In the genomic region with DNA sequence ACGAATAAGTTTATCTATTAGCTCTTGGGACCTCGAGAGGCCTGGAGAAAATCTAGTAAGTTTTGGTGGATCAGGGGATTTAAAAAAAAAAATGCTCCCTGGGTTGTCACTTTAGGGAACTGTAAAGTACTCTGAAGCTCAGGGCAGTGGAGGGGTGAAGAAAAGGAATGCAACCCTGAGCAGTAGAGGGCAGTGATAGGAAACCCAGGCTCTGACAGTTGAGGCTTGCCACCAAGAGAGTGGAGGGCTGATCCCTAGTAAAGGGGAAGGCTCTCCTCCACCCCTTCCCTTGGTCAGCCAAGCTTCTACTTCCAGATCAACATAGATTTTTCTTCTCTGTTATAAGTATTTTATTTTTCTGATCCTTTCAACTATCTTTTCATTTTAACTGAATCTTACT, we compare ENCODE assay signal across 21 cellular contexts.
DNase-seq lines count a peak whose midpoint lies in the region; ATAC-seq and TF ChIP-seq lines count a peak whose summit lies in the region.
"Had no signal": no experiment of that assay in that cellular context is flagged by ENCODE, and none has a peak within 500 bp of the region (broad histone marks: within the 10 kb centered on the region; RNA-seq: fewer than 3 reads in every experiment).

No MANE protein-coding gene starts in this region.

- no peak overlapping the region for H3K27ac Mint-ChIP-seq in WTC11
- H3K27ac Mint-ChIP-seq: activated CD8-positive, alpha-beta T cell treated with anti-CD3 and anti-CD28 coated beads for 36 hours; activated naive CD4-positive, alpha-beta T cell treated with anti-CD3 and anti-CD28 coated beads for 36 hours; IgD-negative memory B cell; natural killer cell; stimulated activated effector memory CD8-positive, alpha-beta T cell treated with anti-CD3 and anti-CD28 coated beads, Interleukin-12 subunit alpha, Interleukin-12 subunit beta, amount 100 ng/mL, for 72 hours; T-helper 1 cell treated with Interleukin-12 subunit alpha and Interleukin-12 subunit beta and Interleukin-4 antibody, amounts not matched to agents 30 μg/mL and 1 μg/mL, for 36 hours had no signal

- no peak overlapping the region for H3K9ac ChIP-seq in OCI-LY1 (ENCODE audit: low read length)
- H3K9ac ChIP-seq: BLaER1 treated with 17β-estradiol and CSF1 and Interleukin-3, amounts not matched to agents 10 nM and 100 nM had no signal

- no peaks in the 10 kb centered on the region for H3K9me3 ChIP-seq in OCI-LY1 (ENCODE audit: low read length)
- H3K9me3 ChIP-seq in breast epithelium = no peaks in the 10 kb centered on the region
- H3K9me3 ChIP-seq: esophagus muscularis mucosa, gastroesophageal sphincter had no signal

- peaks cover 74% of the 10 kb centered on the region for H3K27me3 Mint-ChIP-seq in WTC11 (ENCODE audit: low read depth)

- no peaks in the 10 kb centered on the region for H4K20me1 ChIP-seq in OCI-LY1 (ENCODE audit: insufficient read depth, low read length)
- H4K20me1 ChIP-seq: BLaER1 treated with 17β-estradiol and CSF1 and Interleukin-3, amounts not matched to agents 10 nM and 100 nM had no signal

- no peak for TF ChIP-seq POLR2A in breast epithelium (IDR thresholded peaks at IDR 0.05)

- H2AFZ ChIP-seq in OCI-LY1 (ENCODE audit: low read length) = no peak overlapping the region

- no peaks in the 10 kb centered on the region for H3F3A ChIP-seq in OCI-LY1 (ENCODE audit: insufficient read depth, low read length)

- no peaks in the 10 kb centered on the region for H3K36me3 Mint-ChIP-seq in WTC11
- H3K36me3 Mint-ChIP-seq: natural killer cell; stimulated activated effector memory CD8-positive, alpha-beta T cell treated with anti-CD3 and anti-CD28 coated beads, Interleukin-12 subunit alpha, Interleukin-12 subunit beta, amount 100 ng/mL, for 72 hours had no signal

- POLR2A ChIA-PET in WTC11 (lab: Charles Lee) = no interaction called here

- H3K27me3 ChIP-seq in OCI-LY1 (ENCODE audit: insufficient read depth, low read length) (no peaks in the 10 kb centered on the region), breast epithelium (peaks cover 0 to 75% of the 10 kb centered on the region in 2 donors)

- H3K4me1 ChIP-seq in OCI-LY1 (ENCODE audit: insufficient read depth, low read length, severe bottlenecking) (no peaks in the 10 kb centered on the region), breast epithelium (no peaks in the 10 kb centered on the region)

- CTCF ChIA-PET in WTC11 (lab: Charles Lee) = interaction anchor here (0.6 to 0.9 kb wide), 2 partner anchors 11 to 108 kb away, joined by 3 read pairs; no protein-coding TSS in a partner anchor

- DNase-seq in NCI-H82 (lab: John Stamatoyannopoulos, UW) (peak; percentile 13), NCI-H82 treated with DMSO at 0.1 percent for 48 hours (lab: John Stamatoyannopoulos, UW; ENCODE audit: unreplicated experiment) (no peak), WTC11 (ENCODE audit: low spot score) (peak; percentile 32), retinal pigment epithelial cell (ENCODE audit: low read depth) (no peak), breast epithelium (ENCODE audit: low spot score in 2 of 2) (no peak), NCI-H1694 (lab: John Stamatoyannopoulos, UW) (no peak)
- DNase-seq: activated CD8-positive, alpha-beta T cell treated with anti-CD3 and anti-CD28 coated beads for 36 hours; activated naive CD4-positive, alpha-beta T cell treated with anti-CD3 and anti-CD28 coated beads for 36 hours; aorta; effector CD4-positive, alpha-beta T cell; natural killer cell; NCI-H2107; NCI-H510A treated with DMSO at 0.1 percent for 48 hours had no signal

- H3K4me3 ChIP-seq in OCI-LY1 (ENCODE audit: low read depth, low read length, poor library complexity, severe bottlenecking) (no peak overlapping the region), retinal pigment epithelial cell (ENCODE audit: low read length) (no peak overlapping the region), breast epithelium (no peak overlapping the region)
- H3K4me3 ChIP-seq: BLaER1 treated with 17β-estradiol and CSF1 and Interleukin-3, amounts not matched to agents 10 nM and 100 nM; esophagus muscularis mucosa; gastroesophageal sphincter had no signal

- H3K9me3 Mint-ChIP-seq in WTC11 = no peaks in the 10 kb centered on the region
- H3K9me3 Mint-ChIP-seq: activated CD8-positive, alpha-beta T cell treated with anti-CD3 and anti-CD28 coated beads for 36 hours; activated naive CD4-positive, alpha-beta T cell treated with anti-CD3 and anti-CD28 coated beads for 36 hours; natural killer cell; stimulated activated effector memory CD8-positive, alpha-beta T cell treated with anti-CD3 and anti-CD28 coated beads, Interleukin-12 subunit alpha, Interleukin-12 subunit beta, amount 100 ng/mL, for 72 hours; T-helper 1 cell treated with Interleukin-12 subunit alpha and Interleukin-12 subunit beta and Interleukin-4 antibody, amounts not matched to agents 30 μg/mL and 1 μg/mL, for 36 hours had no signal

- no peaks in the 10 kb centered on the region for H3K9me2 ChIP-seq in OCI-LY1 (ENCODE audit: low read depth, low read length)

- intact Hi-C loops in breast epithelium (cut with DNase I; ENCODE audit: low total_unique reads) = no loop called here

- no peak overlapping the region for H3K4me2 ChIP-seq in OCI-LY1 (ENCODE audit: low read length)
- H3K4me2 ChIP-seq: BLaER1 treated with 17β-estradiol and CSF1 and Interleukin-3, amounts not matched to agents 10 nM and 100 nM had no signal

- H3K36me3 ChIP-seq in OCI-LY1 (ENCODE audit: insufficient read depth, low read length) = no peaks in the 10 kb centered on the region
- no peaks in the 10 kb centered on the region for H3K36me3 ChIP-seq in breast epithelium
- H3K36me3 ChIP-seq: BLaER1 treated with 17β-estradiol and CSF1 and Interleukin-3, amounts not matched to agents 10 nM and 100 nM; esophagus muscularis mucosa; gastroesophageal sphincter had no signal

- H3K27ac ChIP-seq in OCI-LY1 (ENCODE audit: low read depth, low read length, poor library complexity, severe bottlenecking) = no peak overlapping the region
- H3K27ac ChIP-seq in breast epithelium = no peak overlapping the region
- H3K27ac ChIP-seq: BLaER1 treated with 17β-estradiol and CSF1 and Interleukin-3, amounts not matched to agents 10 nM and 100 nM; esophagus muscularis mucosa; gastroesophageal sphincter had no signal

- no peak overlapping the region for H3K4me3 Mint-ChIP-seq in WTC11
- H3K4me3 Mint-ChIP-seq: activated CD8-positive, alpha-beta T cell treated with anti-CD3 and anti-CD28 coated beads for 36 hours; activated naive CD4-positive, alpha-beta T cell treated with anti-CD3 and anti-CD28 coated beads for 36 hours; IgD-negative memory B cell; natural killer cell; stimulated activated effector memory CD8-positive, alpha-beta T cell treated with anti-CD3 and anti-CD28 coated beads, Interleukin-12 subunit alpha, Interleukin-12 subunit beta, amount 100 ng/mL, for 72 hours; T-helper 1 cell treated with Interleukin-12 subunit alpha and Interleukin-12 subunit beta and Interleukin-4 antibody, amounts not matched to agents 30 μg/mL and 1 μg/mL, for 36 hours had no signal

- no peaks in the 10 kb centered on the region for H3K79me2 ChIP-seq in OCI-LY1 (ENCODE audit: insufficient read depth, low read length)

- ATAC-seq in WTC11 (peak; percentile 89), GM18867 (IDR thresholded peaks at IDR 0.05; ENCODE audit: unreplicated experiment) (no peak)
- ATAC-seq: activated CD8-positive, alpha-beta T cell treated with anti-CD3 and anti-CD28 coated beads for 36 hours; gastroesophageal sphincter; natural killer cell; stimulated activated effector memory CD8-positive, alpha-beta T cell treated with anti-CD3 and anti-CD28 coated beads, Interleukin-12 subunit alpha, Interleukin-12 subunit beta, amount 100 ng/mL, for 72 hours had no signal

- 0 out of 2 replicates have a peak, but pooled peaks have one; percentile 8 for TF ChIP-seq CTCF in OCI-LY1 (IDR thresholded peaks at IDR 0.05; ENCODE audit: low read length)
- TF ChIP-seq CTCF in WTC11 (IDR thresholded peaks at IDR 0.05) = no peak
- TF ChIP-seq CTCF in retinal pigment epithelial cell (conservative IDR thresholded peaks at IDR 0.05; ENCODE audit: low read depth, low read length) = peak; percentile 20
- TF ChIP-seq CTCF in breast epithelium (IDR thresholded peaks at IDR 0.05) = no peak

- H3K4me1 Mint-ChIP-seq in WTC11 = peaks cover 30% of the 10 kb centered on the region

TF ChIP-seq in WTC11, 78 proteins besides CTCF, POLR2A, EP300 and RAD21 (continues in another document):
- TF ChIP-seq ZMAT4 (CRISPR knock-in tag; IDR thresholded peaks at IDR 0.05) (no peak), USF2 (CRISPR knock-in tag; IDR thresholded peaks at IDR 0.05) (no peak)

Comparison
In these comparisons a context has a peak if more than half of its experiments do, and no peak if none do; other contexts are left out.
1. DNase-seq: peak in NCI-H82 (single experiment) and WTC11 (single experiment); none in NCI-H82 treated with DMSO at 0.1 percent for 48 hours (single experiment), retinal pigment epithelial cell (single experiment), breast epithelium (0 of 2) and NCI-H1694 (single experiment).
2. CTCF ChIP-seq: peak in OCI-LY1 (single experiment) and retinal pigment epithelial cell (single experiment); none in WTC11 (single experiment) and breast epithelium (0 of 3).